ENCODE assay signal across 8 cellular contexts in genomic region chr6:100176321-100176950, GRCh38.
A peak's percentile ranks its signal among the peaks of the same experiment; 100 is the strongest.
DNase-seq lines count a peak whose midpoint lies in the region; TF ChIP-seq lines count a peak whose summit lies in the region.

No MANE protein-coding gene starts in this region.

- H3K4ac ChIP-seq in neuronal stem cell (ENCODE audit: low read length) = no peak overlapping the region

- H3K9ac ChIP-seq in neuronal stem cell (ENCODE audit: low read depth, low read length, poor library complexity) = no peak overlapping the region

- no peak overlapping the region for H3K4me3 Mint-ChIP-seq in activated T-helper 1 cell treated with anti-CD3 and anti-CD28 coated beads, Interleukin-12 subunit alpha, Interleukin-12 subunit beta, Interleukin-2, Interleukin-4 antibody, amounts not matched to agents 30 ng/mL and 10 ng/mL and 1 ng/mL, durations not matched to agents 14 hours and 24 hours and 36 hours

- H2AK5ac ChIP-seq in neuronal stem cell (ENCODE audit: low read depth, low read length) = no peak overlapping the region

- H3K4me3 ChIP-seq in NB4 (ENCODE audit: low read depth, low read length) (no peak overlapping the region), dorsolateral prefrontal cortex (no peak overlapping the region), neuronal stem cell (ENCODE audit: low read length in 2 of 2) (no peak overlapping the region)

- intact Hi-C loops in dorsolateral prefrontal cortex (cut with DNase I) = no loop called here
- intact Hi-C loops in activated T-helper 1 cell treated with anti-CD3 and anti-CD28 coated beads, Interleukin-12 subunit alpha, Interleukin-12 subunit beta, Interleukin-2, Interleukin-4 antibody, amounts not matched to agents 30 ng/mL and 10 ng/mL and 1 ng/mL, durations not matched to agents 14 hours and 24 hours and 36 hours (cut with micrococcal nuclease) = no loop called here

- WGBS in neuronal stem cell (ENCODE audit: extremely low coverage in 2 of 2, insufficient read length in 2 of 2, insufficient replicate concordance in 1 of 2), 2 donors = no CpG with 5 or more reads among the region's 6 CpGs

- H4K91ac ChIP-seq in neuronal stem cell (ENCODE audit: low read depth, low read length, poor library complexity) = no peak overlapping the region

- DNase-seq in GM04504 (ENCODE audit: low read depth) (peak; percentile 52), NB4 (ENCODE audit: low read depth) (peak; percentile 48), dorsolateral prefrontal cortex (no peak), neuronal stem cell (ENCODE audit: low spot score) (no peak), C1 segment of cervical spinal cord (lab: John Stamatoyannopoulos, UW) (no peak), DMS153 (lab: John Stamatoyannopoulos, UW) (no peak)
- no peak for DNase-seq in stimulated activated CD4-positive, alpha-beta T cell treated with anti-CD3 and anti-CD28 coated beads, Interleukin-15, amount 100 ng/mL, for 24 hours
- no peak for DNase-seq in activated T-helper 1 cell treated with anti-CD3 and anti-CD28 coated beads, Interleukin-12 subunit alpha, Interleukin-12 subunit beta, Interleukin-2, Interleukin-4 antibody, amounts not matched to agents 30 ng/mL and 10 ng/mL and 1 ng/mL, durations not matched to agents 14 hours and 24 hours and 36 hours (ENCODE audit: low spot score)

- no peaks in the 10 kb centered on the region for H3K9me3 Mint-ChIP-seq in activated T-helper 1 cell treated with anti-CD3 and anti-CD28 coated beads, Interleukin-12 subunit alpha, Interleukin-12 subunit beta, Interleukin-2, Interleukin-4 antibody, amounts not matched to agents 30 ng/mL and 10 ng/mL and 1 ng/mL, durations not matched to agents 14 hours and 24 hours and 36 hours

- H3K27me3 Mint-ChIP-seq in activated T-helper 1 cell treated with anti-CD3 and anti-CD28 coated beads, Interleukin-12 subunit alpha, Interleukin-12 subunit beta, Interleukin-2, Interleukin-4 antibody, amounts not matched to agents 30 ng/mL and 10 ng/mL and 1 ng/mL, durations not matched to agents 14 hours and 24 hours and 36 hours (ENCODE audit: insufficient read depth) = peaks cover 4% of the 10 kb centered on the region

- peak overlapping the region; percentile 7 for H2AFZ ChIP-seq in neuronal stem cell (ENCODE audit: low read length)

- peaks cover 10% of the 10 kb centered on the region for H3K4me1 Mint-ChIP-seq in activated T-helper 1 cell treated with anti-CD3 and anti-CD28 coated beads, Interleukin-12 subunit alpha, Interleukin-12 subunit beta, Interleukin-2, Interleukin-4 antibody, amounts not matched to agents 30 ng/mL and 10 ng/mL and 1 ng/mL, durations not matched to agents 14 hours and 24 hours and 36 hours (ENCODE audit: low read depth)

- H3K36me3 ChIP-seq in neuronal stem cell (replicated peaks in 1 of 2; ENCODE audit: control insufficient read depth in 2 of 2, insufficient read depth in 2 of 2, low read length in 2 of 2) = no peaks in the 10 kb centered on the region

- H3K36me3 Mint-ChIP-seq in activated T-helper 1 cell treated with anti-CD3 and anti-CD28 coated beads, Interleukin-12 subunit alpha, Interleukin-12 subunit beta, Interleukin-2, Interleukin-4 antibody, amounts not matched to agents 30 ng/mL and 10 ng/mL and 1 ng/mL, durations not matched to agents 14 hours and 24 hours and 36 hours (ENCODE audit: low read depth) = no peaks in the 10 kb centered on the region

- H3K9me3 ChIP-seq in neuronal stem cell (replicated peaks in 1 of 2; ENCODE audit: control insufficient read depth in 2 of 2, insufficient read depth in 1 of 2, low read depth in 1 of 2, low read length in 2 of 2) = no peaks in the 10 kb centered on the region

- no peak overlapping the region for H2BK5ac ChIP-seq in neuronal stem cell (ENCODE audit: low read length)

- H3K27ac ChIP-seq in dorsolateral prefrontal cortex (no peak overlapping the region), neuronal stem cell (replicated peaks; ENCODE audit: low read length) (no peak overlapping the region)

- H3K27me3 ChIP-seq in dorsolateral prefrontal cortex (no peaks in the 10 kb centered on the region), neuronal stem cell (ENCODE audit: control insufficient read depth in 3 of 3, insufficient read depth in 3 of 3, low read depth in 1 of 3, low read length in 3 of 3) (no peaks in the 10 kb centered on the region)

- H3K23ac ChIP-seq in neuronal stem cell (ENCODE audit: low read depth, low read length, poor library complexity) = no peak overlapping the region

- no peaks in the 10 kb centered on the region for H3K79me1 ChIP-seq in neuronal stem cell (ENCODE audit: low read depth, low read length)

- no peak overlapping the region for H2BK15ac ChIP-seq in neuronal stem cell (ENCODE audit: low read length)

- peak; percentile 17 for TF ChIP-seq CTCF in NB4 (IDR thresholded peaks at IDR 0.05; ENCODE audit: low read depth, low read length)
- peak in 44 of 56 donors; percentile 15 to 63 (median 36) for TF ChIP-seq CTCF in dorsolateral prefrontal cortex (IDR thresholded peaks at IDR 0.05 in 54 of 56, conservative IDR thresholded peaks at IDR 0.05 in 2 of 56; ENCODE audit: low read depth in 1 of 56, partially characterized antibody in 56 of 56)

- H3K4me1 ChIP-seq in neuronal stem cell (ENCODE audit: control insufficient read depth in 2 of 2, insufficient read depth in 1 of 2, low read depth in 1 of 2, low read length in 2 of 2) = peaks cover 0 to 6% of the 10 kb centered on the region in 2 donors

- H3K27ac Mint-ChIP-seq in activated T-helper 1 cell treated with anti-CD3 and anti-CD28 coated beads, Interleukin-12 subunit alpha, Interleukin-12 subunit beta, Interleukin-2, Interleukin-4 antibody, amounts not matched to agents 30 ng/mL and 10 ng/mL and 1 ng/mL, durations not matched to agents 14 hours and 24 hours and 36 hours = no peak overlapping the region

- H3K4me2 ChIP-seq in neuronal stem cell (ENCODE audit: insufficient read depth, low read length, poor library complexity, severe bottlenecking) = no peak overlapping the region

- H4K8ac ChIP-seq in neuronal stem cell (ENCODE audit: low read depth, low read length) = no peak overlapping the region

- no peak overlapping the region for H2BK12ac ChIP-seq in neuronal stem cell (ENCODE audit: low read length)

- no peak overlapping the region for H3K14ac ChIP-seq in neuronal stem cell (ENCODE audit: low read length)

- no peak for TF ChIP-seq POLR2A in NB4 (IDR thresholded peaks at IDR 0.05; ENCODE audit: extremely low read depth, insufficient read length)

- H3K18ac ChIP-seq in neuronal stem cell (ENCODE audit: low read length) = no peak overlapping the region

- no peak overlapping the region for H2BK120ac ChIP-seq in neuronal stem cell (ENCODE audit: low read depth, low read length)

Comparison
In these comparisons a context has a peak if more than half of its experiments do, and no peak if none do; other contexts are left out.
1. DNase-seq: peak in GM04504 (single experiment) and NB4 (single experiment); none in dorsolateral prefrontal cortex (0 of 10), neuronal stem cell (single experiment), C1 segment of cervical spinal cord (0 of 14), DMS153 (single experiment), stimulated activated CD4-positive, alpha-beta T cell treated with anti-CD3 and anti-CD28 coated beads, Interleukin-15, amount 100 ng/mL, for 24 hours (single experiment) and activated T-helper 1 cell treated with anti-CD3 and anti-CD28 coated beads, Interleukin-12 subunit alpha, Interleukin-12 subunit beta, Interleukin-2, Interleukin-4 antibody, amounts not matched to agents 30 ng/mL and 10 ng/mL and 1 ng/mL, durations not matched to agents 14 hours and 24 hours and 36 hours (single experiment).